In the genomic region with DNA sequence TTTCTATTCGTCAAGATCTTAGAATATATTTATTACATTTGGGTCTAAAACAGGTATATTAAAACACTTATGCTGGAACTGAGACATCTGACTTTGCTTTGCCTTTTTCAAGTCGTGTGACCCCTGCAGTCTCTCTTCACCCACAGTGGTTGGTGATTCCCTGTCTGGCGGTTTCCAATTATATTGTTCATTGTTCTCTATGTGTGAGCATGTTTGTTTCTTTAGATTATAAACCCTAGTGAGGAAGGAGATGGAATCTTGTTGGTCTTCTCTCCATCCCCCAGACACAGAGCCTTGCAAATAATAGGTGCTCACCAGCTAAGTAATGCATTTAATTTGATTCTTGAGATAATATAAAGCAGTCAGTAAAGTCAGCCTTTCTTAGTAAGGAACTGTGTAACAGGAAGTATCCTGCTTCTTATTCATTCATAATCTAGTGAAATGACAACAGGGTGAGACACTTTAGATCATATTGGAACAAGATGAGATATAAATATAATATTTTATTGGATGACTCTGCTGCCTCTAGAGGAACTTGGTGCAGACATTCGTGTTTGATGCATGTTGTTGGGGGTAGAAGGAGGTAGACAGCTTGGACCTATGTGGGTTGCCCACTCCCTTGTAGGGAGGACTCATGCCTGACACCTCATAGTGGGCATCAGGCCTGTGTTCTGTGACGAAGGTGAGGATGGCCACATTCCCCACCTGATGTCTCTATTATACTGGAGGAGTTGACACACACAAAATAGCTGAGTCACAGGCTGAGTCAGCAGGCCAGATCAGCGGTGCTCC, we compare ENCODE assay signal across 9 cellular contexts.
DNase-seq lines count a peak whose midpoint lies in the region; ATAC-seq and TF ChIP-seq lines count a peak whose summit lies in the region.
"Had no signal": no experiment of that assay in that cellular context is flagged by ENCODE, and none has a peak within 500 bp of the region (broad histone marks: within the 10 kb centered on the region; RNA-seq: fewer than 3 reads in every experiment).

No MANE protein-coding gene starts in this region.

- no peaks in the 10 kb centered on the region for H3K9me2 ChIP-seq in PC-3 (replicated peaks; ENCODE audit: low read length)

- no peak for TF ChIP-seq CTCF in activated CD8-positive, alpha-beta T cell treated with anti-CD3 and anti-CD28 coated beads for 36 hours (IDR thresholded peaks at IDR 0.05)
- 0 out of 2 replicates have a peak, but pooled peaks have one; percentile 25 for TF ChIP-seq CTCF in PC-3 (conservative IDR thresholded peaks at IDR 0.05; ENCODE audit: low read depth, low read length)

- peak; percentile 32 for DNase-seq in activated CD8-positive, alpha-beta T cell treated with anti-CD3 and anti-CD28 coated beads for 36 hours
- no peak for DNase-seq in activated CD8-positive, alpha-beta T cell treated with anti-CD3 and anti-CD28 coated beads, Interleukin-2, amount 10 ng/mL, durations not matched to agents 7 days and 5 days
- DNase-seq in PC-3 (peak; percentile 95), DMS114 treated with DMSO at 0.1 percent for 48 hours (lab: John Stamatoyannopoulos, UW; ENCODE audit: unreplicated experiment) (no peak), COR-L47 (lab: John Stamatoyannopoulos, UW) (no peak)
- peak; percentile 13 to 20 for DNase-seq in stimulated activated CD4-positive, alpha-beta T cell treated with anti-CD3 and anti-CD28 coated beads, Interleukin-15, amount 100 ng/mL, for 48 hours (ENCODE audit: low read depth in 2 of 2)
- DNase-seq: KG1 had no signal

- H3K4me1 Mint-ChIP-seq in activated CD8-positive, alpha-beta T cell treated with anti-CD3 and anti-CD28 coated beads for 36 hours (ENCODE audit: low read depth) = peaks cover 3% of the 10 kb centered on the region
- no peaks in the 10 kb centered on the region for H3K4me1 Mint-ChIP-seq in activated CD8-positive, alpha-beta T cell treated with anti-CD3 and anti-CD28 coated beads, Interleukin-2, amount 10 ng/mL, durations not matched to agents 7 days and 5 days (ENCODE audit: low read depth)

- no peak overlapping the region for H3K4me3 Mint-ChIP-seq in activated CD8-positive, alpha-beta T cell treated with anti-CD3 and anti-CD28 coated beads for 36 hours
- H3K4me3 Mint-ChIP-seq in activated CD8-positive, alpha-beta T cell treated with anti-CD3 and anti-CD28 coated beads, Interleukin-2, amount 10 ng/mL, durations not matched to agents 7 days and 5 days = no peak overlapping the region

- H2AFZ ChIP-seq in PC-3 (ENCODE audit: low read length) = no peak overlapping the region

- H3K4me1 ChIP-seq in PC-3 (ENCODE audit: insufficient read depth, low read length) = peaks cover 41% of the 10 kb centered on the region

- CTCF ChIA-PET in activated CD8-positive, alpha-beta T cell treated with anti-CD3 and anti-CD28 coated beads for 36 hours (lab: Charles Lee) = interaction anchor here (1.6 to 2.4 kb wide), 2 partner anchors 11 kb away, joined by 4 to 12 read pairs; no protein-coding TSS in a partner anchor
- CTCF ChIA-PET in activated CD8-positive, alpha-beta T cell treated with anti-CD3 and anti-CD28 coated beads, Interleukin-2, amount 10 ng/mL, durations not matched to agents 7 days and 5 days (lab: Charles Lee) = interaction anchor here (1.1 kb wide), 1 partner anchor 58 kb away, joined by 3 read pairs; no protein-coding TSS in a partner anchor
- CTCF ChIA-PET in PC-3 (lab: Charles Lee) = interaction anchor here (0.5 kb wide), 1 partner anchor 88 kb away, joined by 4 read pairs; a partner anchor contains a TSS

- POLR2A ChIA-PET in activated CD8-positive, alpha-beta T cell treated with anti-CD3 and anti-CD28 coated beads for 36 hours (lab: Charles Lee) = no interaction called here
- POLR2A ChIA-PET in activated CD8-positive, alpha-beta T cell treated with anti-CD3 and anti-CD28 coated beads, Interleukin-2, amount 10 ng/mL, durations not matched to agents 7 days and 5 days (lab: Charles Lee) = no interaction called here
- POLR2A ChIA-PET in PC-3 (lab: Charles Lee; ENCODE audit: unreplicated experiment) = interaction anchor here (0.7 kb wide), 1 partner anchor 47 kb away, joined by 3 read pairs; no protein-coding TSS in a partner anchor

- H3K27ac ChIP-seq in PC-3 (ENCODE audit: low read length) = peak overlapping the region; percentile 92

- H3K9ac ChIP-seq in PC-3 (ENCODE audit: low read length) = peak overlapping the region; percentile 62

- H3K9me3 ChIP-seq in PC-3 (ENCODE audit: low read length) = no peaks in the 10 kb centered on the region

- peak overlapping the region; percentile 9; the same call in 1 of the 2 replicates for H3K4me3 ChIP-seq in PC-3 (ENCODE audit: low read length)

- intact Hi-C loops in activated CD8-positive, alpha-beta T cell treated with anti-CD3 and anti-CD28 coated beads for 36 hours (cut with micrococcal nuclease) = no loop called here
- intact Hi-C loops in PC-3 (cut with micrococcal nuclease) = no loop called here

- H3K27ac Mint-ChIP-seq in activated CD8-positive, alpha-beta T cell treated with anti-CD3 and anti-CD28 coated beads for 36 hours = no peak overlapping the region
- no peak overlapping the region for H3K27ac Mint-ChIP-seq in activated CD8-positive, alpha-beta T cell treated with anti-CD3 and anti-CD28 coated beads, Interleukin-2, amount 10 ng/mL, durations not matched to agents 7 days and 5 days

- H3K36me3 Mint-ChIP-seq in activated CD8-positive, alpha-beta T cell treated with anti-CD3 and anti-CD28 coated beads for 36 hours (ENCODE audit: low read depth) = no peaks in the 10 kb centered on the region
- H3K36me3 Mint-ChIP-seq in activated CD8-positive, alpha-beta T cell treated with anti-CD3 and anti-CD28 coated beads, Interleukin-2, amount 10 ng/mL, durations not matched to agents 7 days and 5 days (ENCODE audit: low read depth) = no peaks in the 10 kb centered on the region

- peaks cover 10% of the 10 kb centered on the region for H3K27me3 Mint-ChIP-seq in activated CD8-positive, alpha-beta T cell treated with anti-CD3 and anti-CD28 coated beads for 36 hours
- H3K27me3 Mint-ChIP-seq in activated CD8-positive, alpha-beta T cell treated with anti-CD3 and anti-CD28 coated beads, Interleukin-2, amount 10 ng/mL, durations not matched to agents 7 days and 5 days (ENCODE audit: low read depth) = peaks cover 34% of the 10 kb centered on the region

- no peaks in the 10 kb centered on the region for H4K20me1 ChIP-seq in PC-3 (ENCODE audit: low read length)

- BruUV-seq in PC-3 (replicated peaks; lab: Mats Ljungman, UMichigan) = no TSS peak

- H3F3A ChIP-seq in PC-3 (ENCODE audit: low read length, unreplicated experiment) = no peaks in the 10 kb centered on the region

- peak; percentile 61 for ATAC-seq in activated CD8-positive, alpha-beta T cell treated with anti-CD3 and anti-CD28 coated beads for 36 hours
- no peak for ATAC-seq in activated CD8-positive, alpha-beta T cell treated with anti-CD3 and anti-CD28 coated beads, Interleukin-2, amount 10 ng/mL, durations not matched to agents 7 days and 5 days
- ATAC-seq in PC-3 (peak; percentile 86), esophagus mucosa (peak; percentile 85), GM19023 (IDR thresholded peaks at IDR 0.05; ENCODE audit: unreplicated experiment) (no peak)

- H3K36me3 ChIP-seq in PC-3 (ENCODE audit: low read depth, low read length) = no peaks in the 10 kb centered on the region

- no peaks in the 10 kb centered on the region for H3K27me3 ChIP-seq in PC-3 (ENCODE audit: low read length)

- no peaks in the 10 kb centered on the region for H3K9me3 Mint-ChIP-seq in activated CD8-positive, alpha-beta T cell treated with anti-CD3 and anti-CD28 coated beads for 36 hours
- no peaks in the 10 kb centered on the region for H3K9me3 Mint-ChIP-seq in activated CD8-positive, alpha-beta T cell treated with anti-CD3 and anti-CD28 coated beads, Interleukin-2, amount 10 ng/mL, durations not matched to agents 7 days and 5 days (ENCODE audit: insufficient read depth)

- H3K79me2 ChIP-seq in PC-3 (ENCODE audit: low read length) = no peaks in the 10 kb centered on the region

- H3K4me2 ChIP-seq in PC-3 (ENCODE audit: low read length) = peak overlapping the region; percentile 74

Comparison
In these comparisons a context has a peak if more than half of its experiments do, and no peak if none do; other contexts are left out.
1. ATAC-seq: peak in activated CD8-positive, alpha-beta T cell treated with anti-CD3 and anti-CD28 coated beads for 36 hours (single experiment), PC-3 (single experiment) and esophagus mucosa (single experiment); none in activated CD8-positive, alpha-beta T cell treated with anti-CD3 and anti-CD28 coated beads, Interleukin-2, amount 10 ng/mL, durations not matched to agents 7 days and 5 days (single experiment) and GM19023 (single experiment).
2. DNase-seq: peak in activated CD8-positive, alpha-beta T cell treated with anti-CD3 and anti-CD28 coated beads for 36 hours (single experiment), PC-3 (single experiment) and stimulated activated CD4-positive, alpha-beta T cell treated with anti-CD3 and anti-CD28 coated beads, Interleukin-15, amount 100 ng/mL, for 48 hours (2 of 2); none in activated CD8-positive, alpha-beta T cell treated with anti-CD3 and anti-CD28 coated beads, Interleukin-2, amount 10 ng/mL, durations not matched to agents 7 days and 5 days (single experiment), DMS114 treated with DMSO at 0.1 percent for 48 hours (single experiment) and COR-L47 (single experiment).